Comparison of ENCODE assay signal across 14 cellular contexts in genomic region chr9:68836788-68837187, GRCh38.
A peak's percentile ranks its signal among the peaks of the same experiment; 100 is the strongest.
DNase-seq lines count a peak whose midpoint lies in the region; ATAC-seq, FAIRE-seq and TF ChIP-seq lines count a peak whose summit lies in the region.
"Had no signal": no experiment of that assay in that cellular context is flagged by ENCODE, and none has a peak within 500 bp of the region (broad histone marks: within the 10 kb centered on the region; RNA-seq: fewer than 3 reads in every experiment).

No MANE protein-coding gene starts in this region.

- TF ChIP-seq CTCF in liver (IDR thresholded peaks at IDR 0.05; ENCODE audit: low read depth, low read length, missing input control) (no peak), right lobe of liver (IDR thresholded peaks at IDR 0.05) (no peak), H1 (IDR thresholded peaks at IDR 0.05; ENCODE audit: control extremely low read depth in 1 of 3, insufficient read depth in 1 of 3, low read depth in 1 of 3, low read length in 3 of 3) (no peak)

- H3K27me3 ChIP-seq in liver (ENCODE audit: control insufficient read depth in 4 of 4, insufficient read depth in 4 of 4, low read length in 3 of 4) (no peaks in the 10 kb centered on the region), right lobe of liver (no peaks in the 10 kb centered on the region), H1 (replicated peaks in 1 of 4; ENCODE audit: control insufficient read depth in 3 of 4, extremely low read depth in 1 of 4, insufficient read depth in 3 of 4, low read length in 3 of 4) (no peaks in the 10 kb centered on the region), mesendoderm (ENCODE audit: insufficient read depth, low read length, poor library complexity) (peaks cover 2% of the 10 kb centered on the region)

- no peak for DNase-seq in right lobe of liver
- DNase-seq in H1 (ENCODE audit: low read depth in 1 of 2, low spot score in 2 of 2), result no peak
- DNase-seq in mesendoderm, result peak; percentile 8
- DNase-seq in inferior parietal cortex (ENCODE audit: extremely low spot score), result no peak
- no peak for DNase-seq in NCI-H146 (lab: John Stamatoyannopoulos, UW)
- DNase-seq: Calu3; CD4-positive, alpha-beta T cell; DMS 273 treated with DMSO at 0.1 percent for 48 hours had no signal

- H2AK5ac ChIP-seq in H1 (ENCODE audit: low read depth, low read length) (no peak overlapping the region), mesendoderm (ENCODE audit: low read length) (no peak overlapping the region)

- intact Hi-C loops in right lobe of liver (cut with DNase I), result no loop called here

- no peak for TF ChIP-seq EP300 in H1 (IDR thresholded peaks at IDR 0.05; ENCODE audit: borderline replicate concordance in 1 of 2, low read depth in 2 of 2, low read length in 2 of 2)

- H2AFZ ChIP-seq in H1 (ENCODE audit: low read length), result 0 out of 2 replicates have a peak overlapping the region, but pooled peaks have one; percentile 4

- no peak overlapping the region for H2BK20ac ChIP-seq in H1 (ENCODE audit: low read length)

- H4K91ac ChIP-seq in H1 (replicated peaks; ENCODE audit: insufficient read length, low read length), result no peak overlapping the region

- no peak overlapping the region for H2BK5ac ChIP-seq in H1 (ENCODE audit: low read depth, low read length)
- H2BK5ac ChIP-seq in mesendoderm (ENCODE audit: low read length), result no peak overlapping the region

- H2BK120ac ChIP-seq in H1 (replicated peaks; ENCODE audit: low read depth, low read length) (no peak overlapping the region), mesendoderm (ENCODE audit: low read depth, low read length) (no peak overlapping the region)

- POLR2A ChIA-PET in H1 (lab: Charles Lee; ENCODE audit: partially characterized antibody), result no interaction called here

- no peaks in the 10 kb centered on the region for H3K36me3 ChIP-seq in liver (ENCODE audit: control insufficient read depth in 4 of 4, insufficient read depth in 3 of 4, low read depth in 1 of 4, low read length in 3 of 4)
- H3K36me3 ChIP-seq in right lobe of liver, result no peaks in the 10 kb centered on the region
- H3K36me3 ChIP-seq in H1 (ENCODE audit: control insufficient read depth in 2 of 4, insufficient read depth in 4 of 4, low read length in 3 of 4), result no peaks in the 10 kb centered on the region
- H3K36me3 ChIP-seq in mesendoderm (ENCODE audit: control insufficient read depth, insufficient read depth, low read length), result no peaks in the 10 kb centered on the region

- H3K18ac ChIP-seq in H1 (ENCODE audit: extremely low read depth, low read length) (no peak overlapping the region), mesendoderm (ENCODE audit: low read length) (no peak overlapping the region)

- H3K23ac ChIP-seq in H1 (ENCODE audit: insufficient read length) (no peak overlapping the region), mesendoderm (ENCODE audit: low read length) (no peak overlapping the region)

- H2BK15ac ChIP-seq in H1 (ENCODE audit: low read length) (no peak overlapping the region), mesendoderm (replicated peaks; ENCODE audit: low read depth) (no peak overlapping the region)

- H3K79me2 ChIP-seq in H1 (ENCODE audit: control insufficient read depth in 1 of 2, insufficient read depth in 2 of 2, low read length in 2 of 2) (no peaks in the 10 kb centered on the region), mesendoderm (ENCODE audit: control insufficient read depth, insufficient read depth, low read length) (no peaks in the 10 kb centered on the region)

- no peak overlapping the region for H2BK12ac ChIP-seq in H1 (ENCODE audit: low read depth, low read length)

- CTCF ChIA-PET in H1 (lab: Charles Lee; ENCODE audit: partially characterized antibody), result no interaction called here

- no peaks in the 10 kb centered on the region for H3K9me3 ChIP-seq in liver (ENCODE audit: control insufficient read depth in 4 of 4, low read length in 3 of 4)
- no peaks in the 10 kb centered on the region for H3K9me3 ChIP-seq in right lobe of liver
- no peaks in the 10 kb centered on the region for H3K9me3 ChIP-seq in H1 (ENCODE audit: insufficient read depth in 2 of 2, low read depth in 1 of 2, low read length in 1 of 2)

- no peaks in the 10 kb centered on the region; the same call in 1 of the 2 replicates for H3K23me2 ChIP-seq in H1 (ENCODE audit: low read depth, low read length)

- H4K5ac ChIP-seq in H1 (ENCODE audit: insufficient read length, low read depth, low read length) (no peak overlapping the region), mesendoderm (ENCODE audit: low read length) (no peak overlapping the region)

- H3K14ac ChIP-seq in H1 (ENCODE audit: insufficient read length), result no peak overlapping the region

- H3K4me3 ChIP-seq in liver (ENCODE audit: low read depth in 1 of 3, low read length in 3 of 3) (no peak overlapping the region), right lobe of liver (no peak overlapping the region), H1 (ENCODE audit: extremely low read depth in 1 of 4, insufficient read depth in 2 of 4, low read depth in 3 of 4, low read length in 4 of 4) (no peak overlapping the region), mesendoderm (ENCODE audit: low read length) (no peak overlapping the region)
- H3K4me3 ChIP-seq: GM12878 had no signal

- H3K9ac ChIP-seq in liver (ENCODE audit: low read depth in 1 of 2, low read length in 2 of 2), result no peak overlapping the region
- no peak overlapping the region for H3K9ac ChIP-seq in H1 (replicated peaks in 1 of 4; ENCODE audit: extremely low read depth in 1 of 4, low read depth in 3 of 4, low read length in 3 of 4)
- no peak overlapping the region for H3K9ac ChIP-seq in mesendoderm (ENCODE audit: low read length)

- WGBS in liver, result 71% methylated on average over 5 of the region's 5 CpGs
- 20% methylated on average over 1 of the region's 5 CpGs for WGBS in right lobe of liver (ENCODE audit: insufficient coverage, low coverage, low lambda C conversion rate, missing lambda C conversion rate)
- 92% methylated on average over 5 of the region's 5 CpGs; no CpG with 5 or more reads in 1 of the 2 experiments for WGBS in H1 (ENCODE audit: extremely low coverage in 1 of 2, insufficient coverage in 1 of 2, insufficient read length in 1 of 2, insufficient replicate concordance in 2 of 2, low coverage in 1 of 2, low lambda C conversion rate in 2 of 2, missing lambda C conversion rate in 1 of 2), 2 experiments
- no CpG with 5 or more reads among the region's 5 CpGs for WGBS in mesendoderm (ENCODE audit: extremely low coverage, insufficient coverage, low lambda C conversion rate)

- H3K4me2 ChIP-seq in H1 (ENCODE audit: insufficient read depth in 1 of 2, low read depth in 2 of 2, low read length in 2 of 2), result no peak overlapping the region
- no peak overlapping the region for H3K4me2 ChIP-seq in mesendoderm (ENCODE audit: low read length)

- no peak overlapping the region for H3K4ac ChIP-seq in H1 (replicated peaks; ENCODE audit: insufficient read length, low read depth, low read length)
- H3K4ac ChIP-seq in mesendoderm (ENCODE audit: low read depth, low read length), result no peak overlapping the region

- H4K8ac ChIP-seq in H1 (ENCODE audit: extremely low read depth, insufficient read depth, low read length), result no peak overlapping the region
- H4K8ac ChIP-seq in mesendoderm (ENCODE audit: low read depth, low read length), result no peak overlapping the region

- no peak for ATAC-seq in right lobe of liver
- ATAC-seq in GM19395 (IDR thresholded peaks at IDR 0.05; ENCODE audit: unreplicated experiment), result no peak
- ATAC-seq: GM12878, HCT116 had no signal

- peaks cover 0 to 2% (median 0%) of the 10 kb centered on the region in 4 donors for H3K4me1 ChIP-seq in liver (ENCODE audit: control insufficient read depth in 4 of 4, insufficient read depth in 4 of 4, low read length in 3 of 4)
- no peaks in the 10 kb centered on the region for H3K4me1 ChIP-seq in right lobe of liver
- no peaks in the 10 kb centered on the region for H3K4me1 ChIP-seq in H1 (replicated peaks in 1 of 4; ENCODE audit: control insufficient read depth in 3 of 4, insufficient read depth in 4 of 4, low read length in 3 of 4)
- no peaks in the 10 kb centered on the region for H3K4me1 ChIP-seq in mesendoderm (ENCODE audit: control insufficient read depth, low read depth, low read length)

- no peak overlapping the region for H3K27ac ChIP-seq in liver (ENCODE audit: low read depth in 1 of 2, low read length in 2 of 2)
- no peak overlapping the region for H3K27ac ChIP-seq in right lobe of liver
- H3K27ac ChIP-seq in H1 (ENCODE audit: low read depth, low read length), result no peak overlapping the region
- no peak overlapping the region for H3K27ac ChIP-seq in mesendoderm (ENCODE audit: low read depth, low read length)

- TF ChIP-seq POLR2A in right lobe of liver (IDR thresholded peaks at IDR 0.05) (no peak), H1 (IDR thresholded peaks at IDR 0.05; ENCODE audit: control extremely low read depth in 1 of 2, low read depth in 2 of 2, low read length in 2 of 2) (no peak)

- FAIRE-seq in H1 (lab: Jason Lieb, UNC), result no peak
- FAIRE-seq: A204.1, GM12878, GM18507 had no signal

- no peak overlapping the region for H3K56ac ChIP-seq in H1 (replicated peaks; ENCODE audit: insufficient read length, low read depth, low read length)
- H3K56ac ChIP-seq in mesendoderm (ENCODE audit: low read length), result no peak overlapping the region

- no peaks in the 10 kb centered on the region for H4K20me1 ChIP-seq in H1 (replicated peaks in 1 of 2; ENCODE audit: control insufficient read depth in 1 of 2, insufficient read depth in 2 of 2, low read length in 2 of 2)

- TF ChIP-seq RAD21 in liver (IDR thresholded peaks at IDR 0.05), result no peak
- TF ChIP-seq RAD21 in H1 (IDR thresholded peaks at IDR 0.05 in 1 of 2, conservative IDR thresholded peaks at IDR 0.05 in 1 of 2; ENCODE audit: low read depth in 2 of 2, low read length in 2 of 2), result no peak

- H3K79me1 ChIP-seq in H1 (ENCODE audit: low read depth, low read length) (no peaks in the 10 kb centered on the region), mesendoderm (ENCODE audit: low read length) (no peaks in the 10 kb centered on the region)

TF ChIP-seq in liver, 16 proteins besides CTCF, POLR2A, EP300 and RAD21:
- TF ChIP-seq JUND (IDR thresholded peaks at IDR 0.05) (no peak), NR2F2 (IDR thresholded peaks at IDR 0.05) (peak; percentile 68)
TF ChIP-seq in liver: peak in this region for 1.

TF ChIP-seq in H1, 55 proteins besides CTCF, POLR2A, EP300 and RAD21:
- TF ChIP-seq CBX8 (IDR thresholded peaks at IDR 0.05; ENCODE audit: borderline replicate concordance, low read depth, low read length), result no peak
- no peak for TF ChIP-seq YY1 (IDR thresholded peaks at IDR 0.05; ENCODE audit: low read depth, low read length)
- no peak for TF ChIP-seq JUND (IDR thresholded peaks at IDR 0.05; ENCODE audit: low read length)
- TF ChIP-seq HDAC6 (IDR thresholded peaks at IDR 0.05; ENCODE audit: low read depth, low read length), result no peak
- TF ChIP-seq SRF (IDR thresholded peaks at IDR 0.05; ENCODE audit: low read depth, low read length), result no peak
- TF ChIP-seq, protein P1, sequence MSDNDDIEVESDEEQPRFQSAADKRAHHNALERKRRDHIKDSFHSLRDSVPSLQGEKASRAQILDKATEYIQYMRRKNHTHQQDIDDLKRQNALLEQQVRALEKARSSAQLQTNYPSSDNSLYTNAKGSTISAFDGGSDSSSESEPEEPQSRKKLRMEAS (IDR thresholded peaks at IDR 0.05), result no peak
